ENCODE assay signal across 8 cellular contexts in genomic region chr6:7341989-7342742, GRCh38. TPM values are rescaled to one million over a fixed set of nuclear protein-coding genes. Genes with fewer than 3 reads are reported as not detected.
DNase-seq lines count a peak whose midpoint lies in the region; ATAC-seq and TF ChIP-seq lines count a peak whose summit lies in the region.

No MANE protein-coding gene starts in this region.

- no peak overlapping the region for H3K4me3 Mint-ChIP-seq in activated CD8-positive, alpha-beta T cell treated with anti-CD3 and anti-CD28 coated beads for 36 hours
- H3K4me3 Mint-ChIP-seq in activated CD8-positive, alpha-beta T cell treated with anti-CD3 and anti-CD28 coated beads, Interleukin-2, amount 10 ng/mL, durations not matched to agents 7 days and 5 days, result no peak overlapping the region
- H3K4me3 Mint-ChIP-seq in osteocyte (ENCODE audit: unreplicated experiment), result no peak overlapping the region

- no peak for TF ChIP-seq CTCF in activated CD8-positive, alpha-beta T cell treated with anti-CD3 and anti-CD28 coated beads for 36 hours (IDR thresholded peaks at IDR 0.05)
- no peak for TF ChIP-seq CTCF in osteocyte (IDR thresholded peaks at IDR 0.05)

- H3K9me3 Mint-ChIP-seq in activated CD8-positive, alpha-beta T cell treated with anti-CD3 and anti-CD28 coated beads for 36 hours, result no peaks in the 10 kb centered on the region
- peaks cover 4% of the 10 kb centered on the region for H3K9me3 Mint-ChIP-seq in activated CD8-positive, alpha-beta T cell treated with anti-CD3 and anti-CD28 coated beads, Interleukin-2, amount 10 ng/mL, durations not matched to agents 7 days and 5 days (ENCODE audit: insufficient read depth)
- no peaks in the 10 kb centered on the region for H3K9me3 Mint-ChIP-seq in osteocyte (ENCODE audit: unreplicated experiment)

- peak; percentile 9 for DNase-seq in activated CD8-positive, alpha-beta T cell treated with anti-CD3 and anti-CD28 coated beads for 36 hours
- DNase-seq in activated CD8-positive, alpha-beta T cell treated with anti-CD3 and anti-CD28 coated beads, Interleukin-2, amount 10 ng/mL, durations not matched to agents 7 days and 5 days, result no peak
- peak; percentile 79 for DNase-seq in SHP77 treated with DMSO at 0.1 percent for 48 hours (lab: John Stamatoyannopoulos, UW)
- DNase-seq in osteocyte (ENCODE audit: extremely low spot score, unreplicated experiment), result peak; percentile 42
- no peak for DNase-seq in NCI-H2107 treated with DMSO at 0.1 percent for 48 hours (lab: John Stamatoyannopoulos, UW; ENCODE audit: unreplicated experiment)
- no peak for DNase-seq in NAMALWA (ENCODE audit: low spot score)

- no peaks in the 10 kb centered on the region for H3K36me3 Mint-ChIP-seq in activated CD8-positive, alpha-beta T cell treated with anti-CD3 and anti-CD28 coated beads for 36 hours (ENCODE audit: low read depth)
- no peaks in the 10 kb centered on the region for H3K36me3 Mint-ChIP-seq in activated CD8-positive, alpha-beta T cell treated with anti-CD3 and anti-CD28 coated beads, Interleukin-2, amount 10 ng/mL, durations not matched to agents 7 days and 5 days (ENCODE audit: low read depth)
- H3K36me3 Mint-ChIP-seq in osteocyte (ENCODE audit: unreplicated experiment), result no peaks in the 10 kb centered on the region

- H3K27me3 Mint-ChIP-seq in activated CD8-positive, alpha-beta T cell treated with anti-CD3 and anti-CD28 coated beads for 36 hours, result peaks cover 2% of the 10 kb centered on the region
- peaks cover 23% of the 10 kb centered on the region for H3K27me3 Mint-ChIP-seq in activated CD8-positive, alpha-beta T cell treated with anti-CD3 and anti-CD28 coated beads, Interleukin-2, amount 10 ng/mL, durations not matched to agents 7 days and 5 days (ENCODE audit: low read depth)
- no peaks in the 10 kb centered on the region for H3K27me3 Mint-ChIP-seq in osteocyte (ENCODE audit: unreplicated experiment)

- POLR2A ChIA-PET in activated CD8-positive, alpha-beta T cell treated with anti-CD3 and anti-CD28 coated beads for 36 hours (lab: Charles Lee), result interaction anchor here (1.2 kb wide), 1 partner anchor 18 kb away, joined by 4 read pairs; no protein-coding TSS in a partner anchor
- POLR2A ChIA-PET in activated CD8-positive, alpha-beta T cell treated with anti-CD3 and anti-CD28 coated beads, Interleukin-2, amount 10 ng/mL, durations not matched to agents 7 days and 5 days (lab: Charles Lee), result no interaction called here

- no peak overlapping the region for H3K27ac Mint-ChIP-seq in activated CD8-positive, alpha-beta T cell treated with anti-CD3 and anti-CD28 coated beads for 36 hours
- no peak overlapping the region for H3K27ac Mint-ChIP-seq in activated CD8-positive, alpha-beta T cell treated with anti-CD3 and anti-CD28 coated beads, Interleukin-2, amount 10 ng/mL, durations not matched to agents 7 days and 5 days
- H3K27ac Mint-ChIP-seq in osteocyte (ENCODE audit: unreplicated experiment), result peak overlapping the region; percentile 39

- CTCF ChIA-PET in activated CD8-positive, alpha-beta T cell treated with anti-CD3 and anti-CD28 coated beads for 36 hours (lab: Charles Lee), result interaction anchor here (0.9 kb wide), 1 partner anchor 46 kb away, joined by 3 read pairs; no protein-coding TSS in a partner anchor
- CTCF ChIA-PET in activated CD8-positive, alpha-beta T cell treated with anti-CD3 and anti-CD28 coated beads, Interleukin-2, amount 10 ng/mL, durations not matched to agents 7 days and 5 days (lab: Charles Lee), result no interaction called here

- intact Hi-C loops in activated CD8-positive, alpha-beta T cell treated with anti-CD3 and anti-CD28 coated beads for 36 hours (cut with micrococcal nuclease), result no loop called here

- H3K4me1 Mint-ChIP-seq in activated CD8-positive, alpha-beta T cell treated with anti-CD3 and anti-CD28 coated beads for 36 hours (ENCODE audit: low read depth), result peaks cover 6% of the 10 kb centered on the region
- H3K4me1 Mint-ChIP-seq in activated CD8-positive, alpha-beta T cell treated with anti-CD3 and anti-CD28 coated beads, Interleukin-2, amount 10 ng/mL, durations not matched to agents 7 days and 5 days (ENCODE audit: low read depth), result peaks cover 6% of the 10 kb centered on the region
- peaks cover 38% of the 10 kb centered on the region for H3K4me1 Mint-ChIP-seq in osteocyte (ENCODE audit: unreplicated experiment)

- ATAC-seq in activated CD8-positive, alpha-beta T cell treated with anti-CD3 and anti-CD28 coated beads for 36 hours, result peak; percentile 68
- ATAC-seq in activated CD8-positive, alpha-beta T cell treated with anti-CD3 and anti-CD28 coated beads, Interleukin-2, amount 10 ng/mL, durations not matched to agents 7 days and 5 days, result no peak
- ATAC-seq in HG03378 (IDR thresholded peaks at IDR 0.05; ENCODE audit: unreplicated experiment) (peak; percentile 87), GM19324 (IDR thresholded peaks at IDR 0.05; ENCODE audit: low FRiP score, unreplicated experiment) (no peak)

RNA-seq across cellular contexts. Expression of gene SSR1, which starts 29.2 kb away (rescaled TPM):
- total RNA-seq in activated CD8-positive, alpha-beta T cell treated with anti-CD3 and anti-CD28 coated beads for 36 hours, result 100 to 1,000 TPM; 117 to 124 TPM
- 100 to 1,000 TPM; 122 to 130 TPM for total RNA-seq in activated CD8-positive, alpha-beta T cell treated with anti-CD3 and anti-CD28 coated beads, Interleukin-2, amount 10 ng/mL, durations not matched to agents 7 days and 5 days
- 183 and 204 TPM in 2 replicates for total RNA-seq in osteocyte

RNA-seq across cellular contexts. Expression of gene CAGE1, which starts 47.4 kb away (rescaled TPM):
- under 1 TPM; 0.11 to 0.18 TPM for total RNA-seq in activated CD8-positive, alpha-beta T cell treated with anti-CD3 and anti-CD28 coated beads for 36 hours
- under 1 TPM; 0.16 to 0.18 TPM for total RNA-seq in activated CD8-positive, alpha-beta T cell treated with anti-CD3 and anti-CD28 coated beads, Interleukin-2, amount 10 ng/mL, durations not matched to agents 7 days and 5 days
- total RNA-seq in osteocyte, result 0.19 TPM in 1 of 2 replicates, not detected in the other

RNA-seq across cellular contexts. Expression of gene RIOK1, which starts 47.4 kb away (rescaled TPM):
- 10 to 100 TPM; 46.8 to 50.0 TPM for total RNA-seq in activated CD8-positive, alpha-beta T cell treated with anti-CD3 and anti-CD28 coated beads for 36 hours
- 10 to 100 TPM; 35.8 to 37.0 TPM for total RNA-seq in activated CD8-positive, alpha-beta T cell treated with anti-CD3 and anti-CD28 coated beads, Interleukin-2, amount 10 ng/mL, durations not matched to agents 7 days and 5 days
- total RNA-seq in osteocyte, result 14.8 and 22.5 TPM in 2 replicates

Comparison
In these comparisons a context has a peak if more than half of its experiments do, and no peak if none do; other contexts are left out.
1. ATAC-seq: peak in activated CD8-positive, alpha-beta T cell treated with anti-CD3 and anti-CD28 coated beads for 36 hours (single experiment) and HG03378 (single experiment); none in activated CD8-positive, alpha-beta T cell treated with anti-CD3 and anti-CD28 coated beads, Interleukin-2, amount 10 ng/mL, durations not matched to agents 7 days and 5 days (single experiment) and GM19324 (single experiment).
2. DNase-seq: peak in activated CD8-positive, alpha-beta T cell treated with anti-CD3 and anti-CD28 coated beads for 36 hours (single experiment), SHP77 treated with DMSO at 0.1 percent for 48 hours (single experiment) and osteocyte (single experiment); none in activated CD8-positive, alpha-beta T cell treated with anti-CD3 and anti-CD28 coated beads, Interleukin-2, amount 10 ng/mL, durations not matched to agents 7 days and 5 days (single experiment), NCI-H2107 treated with DMSO at 0.1 percent for 48 hours (single experiment) and NAMALWA (single experiment).